ENCODE assay signal across 19 cellular contexts in the genomic region with DNA sequence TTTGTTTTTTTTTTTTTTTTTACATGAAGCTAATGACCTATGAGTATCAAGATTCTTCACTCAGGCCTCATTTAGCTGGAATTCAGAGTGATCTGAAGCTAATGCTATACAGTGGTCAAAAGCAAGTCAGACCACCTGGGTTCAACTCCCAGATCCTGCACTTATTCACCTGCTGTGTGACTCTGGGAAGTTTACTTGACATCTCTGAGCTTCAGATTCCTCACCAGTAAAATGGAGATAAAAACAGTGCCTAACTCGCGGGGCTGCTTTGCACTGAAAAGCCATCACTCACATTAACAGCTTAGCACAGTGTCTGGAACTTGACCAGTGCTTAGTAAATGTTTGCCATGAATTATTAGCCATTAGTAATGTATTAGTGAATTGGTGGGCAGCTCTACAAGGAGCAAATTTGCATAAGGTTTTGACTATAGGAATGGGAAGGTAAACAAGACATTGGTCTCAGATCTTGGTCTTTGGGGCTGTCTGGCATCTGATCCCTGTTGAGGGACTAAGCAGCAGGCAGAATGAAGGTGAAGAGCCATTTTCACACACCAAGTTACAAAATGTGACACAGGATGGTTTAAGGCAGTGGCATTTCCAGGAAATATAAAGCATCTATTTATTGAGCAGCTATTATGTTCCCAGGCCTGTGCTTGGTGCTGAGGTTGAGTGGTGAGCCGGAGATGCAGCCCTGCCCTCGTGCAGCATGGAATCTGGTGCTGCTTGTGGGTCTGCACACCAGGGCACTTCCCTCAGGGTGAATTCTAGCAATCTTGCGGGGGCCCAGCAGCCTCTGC.
A peak's percentile ranks its signal among the peaks of the same experiment; 100 is the strongest.
DNase-seq lines count a peak whose midpoint lies in the region; ATAC-seq, FAIRE-seq and TF ChIP-seq lines count a peak whose summit lies in the region.
"Had no signal": no experiment of that assay in that cellular context is flagged by ENCODE, and none has a peak within 500 bp of the region (broad histone marks: within the 10 kb centered on the region; RNA-seq: fewer than 3 reads in every experiment).

No MANE protein-coding gene starts in this region.

- no TSS peak for BruUV-seq in K562 (replicated peaks; lab: Mats Ljungman, UMichigan)

- TF ChIP-seq EP300 in K562 (IDR thresholded peaks at IDR 0.05; ENCODE audit: low read length) = no peak

- ATAC-seq in K562 = no peak
- ATAC-seq in GM21825 (IDR thresholded peaks at IDR 0.05; ENCODE audit: unreplicated experiment) = no peak
- ATAC-seq in HG03159 (IDR thresholded peaks at IDR 0.05; ENCODE audit: unreplicated experiment) = no peak

- H3K23ac ChIP-seq in mesenchymal stem cell (ENCODE audit: low read length in 2 of 2) = no peak overlapping the region

- no peak overlapping the region for H3K18ac ChIP-seq in mesenchymal stem cell (ENCODE audit: low read depth in 1 of 2, low read length in 2 of 2)

- FAIRE-seq in GM19239 (lab: Jason Lieb, UNC) (peak; percentile 47), K562 (lab: Jason Lieb, UNC) (peak; percentile 6)
- FAIRE-seq: GM12892, H54 had no signal

- H3K14ac ChIP-seq in mesenchymal stem cell (ENCODE audit: low read length in 2 of 2) = no peak overlapping the region

- in situ Hi-C loops in K562 (cut with MboI) = no loop called here

- no peak overlapping the region for H2BK15ac ChIP-seq in mesenchymal stem cell (ENCODE audit: low read depth, poor library complexity, severe bottlenecking)

- no peak overlapping the region for H3K4me3 ChIP-seq in K562
- no peak overlapping the region for H3K4me3 ChIP-seq in tibial artery
- no peak overlapping the region for H3K4me3 ChIP-seq in mesenchymal stem cell (ENCODE audit: insufficient read depth in 1 of 2, low read depth in 1 of 2, low read length in 2 of 2)
- H3K4me3 ChIP-seq: HAP-1 had no signal

- H3K4me2 ChIP-seq in K562 (ENCODE audit: insufficient read depth, low read length) (no peak overlapping the region), mesenchymal stem cell (ENCODE audit: low read length, poor library complexity, severe bottlenecking) (no peak overlapping the region)

- CTCF ChIA-PET in K562 (lab: Yijun Ruan, JAX; ENCODE audit: low intra/inter-chr PET ratio) = no interaction called here

- POLR2A ChIA-PET in K562 (lab: Yijun Ruan, JAX) = interaction anchor here (0.9 to 1.0 kb wide), 2 partner anchors 10 to 100 kb away, joined by 3 read pairs; no protein-coding TSS in a partner anchor

- intact Hi-C loops in K562 (cut with micrococcal nuclease) = no loop called here
- intact Hi-C loops in tibial artery (cut with DNase I; ENCODE audit: low total_unique reads) = no loop called here

- no peak overlapping the region for H2BK12ac ChIP-seq in mesenchymal stem cell (ENCODE audit: low read length in 2 of 2)

- 10% methylated on average over 5 of the region's 5 CpGs for WGBS in K562 (ENCODE audit: insufficient coverage, low coverage, missing lambda C conversion rate)
- 62% methylated on average over 5 of the region's 5 CpGs for WGBS in mesenchymal stem cell

- H3K27ac ChIP-seq in K562 (ENCODE audit: extremely low read depth, low read depth, low read length) = no peak overlapping the region
- H3K27ac ChIP-seq in tibial artery = no peak overlapping the region
- no peak overlapping the region for H3K27ac ChIP-seq in mesenchymal stem cell (ENCODE audit: low read length, poor library complexity, severe bottlenecking)

- no peak overlapping the region for H3K4ac ChIP-seq in mesenchymal stem cell (ENCODE audit: low read depth in 1 of 2, low read length in 2 of 2)

- H3K4me1 ChIP-seq in K562 (replicated peaks in 1 of 2; ENCODE audit: control insufficient read depth in 2 of 2, insufficient read depth in 2 of 2, low read length in 2 of 2) (peaks cover 0 to 9% of the 10 kb centered on the region in 2 experiments; a peak in 3 of 5 replicates), tibial artery (peaks cover 0 to 3% (median 0%) of the 10 kb centered on the region in 4 donors), mesenchymal stem cell (ENCODE audit: control insufficient read depth, insufficient read depth, low read depth, low read length) (no peaks in the 10 kb centered on the region)
- H3K4me1 ChIP-seq: HAP-1 had no signal

- no peak overlapping the region for H2AFZ ChIP-seq in K562 (ENCODE audit: low read depth, low read length)
- H2AFZ ChIP-seq in mesenchymal stem cell (ENCODE audit: low read depth, low read length) = no peak overlapping the region

- H3K27me3 ChIP-seq in K562 (ENCODE audit: control insufficient read depth in 2 of 2, insufficient read depth in 2 of 2, low read length in 2 of 2) = peaks cover 12 to 43% of the 10 kb centered on the region in 2 experiments; a peak in 4 of 5 replicates
- H3K27me3 ChIP-seq in tibial artery = peaks cover 0 to 42% of the 10 kb centered on the region in 2 donors
- H3K27me3 ChIP-seq in mesenchymal stem cell (ENCODE audit: control insufficient read depth in 1 of 2, insufficient read depth in 1 of 2, low read length in 2 of 2) = peaks cover 0 to 59% of the 10 kb centered on the region in 2 experiments

- no peak for DNase-seq in GM19239 (ENCODE audit: insufficient read length, low spot score)
- DNase-seq in K562 (ENCODE audit: extremely low read depth in 1 of 4, low spot score in 3 of 4) = no peak
- peak; percentile 22 for DNase-seq in left kidney (ENCODE audit: low read depth, low spot score)
- peak; percentile 21 for DNase-seq in renal cortical epithelial cell (ENCODE audit: low read depth)
- DNase-seq in tibial artery = no peak
- DNase-seq in mesenchymal stem cell = no peak
- DNase-seq: C1 segment of cervical spinal cord; Calu3; CD4-positive, alpha-beta memory T cell; COR-L47; DMS53; DMS79 treated with DMSO at 0.1 percent for 48 hours; GF-D8; GOT3 had no signal

- TF ChIP-seq CTCF in K562 (IDR thresholded peaks at IDR 0.05 in 2 of 3, conservative IDR thresholded peaks at IDR 0.05 in 1 of 3; ENCODE audit: insufficient read depth in 2 of 3, low read depth in 1 of 3, low read length in 3 of 3) = no peak
- TF ChIP-seq CTCF in tibial artery (IDR thresholded peaks at IDR 0.05) = no peak

- no peaks in the 10 kb centered on the region for H3K9me3 ChIP-seq in K562 (replicated peaks; ENCODE audit: control insufficient read depth, insufficient read depth, low read depth, low read length)
- no peaks in the 10 kb centered on the region for H3K9me3 ChIP-seq in tibial artery
- H3K9me3 ChIP-seq in mesenchymal stem cell (ENCODE audit: control insufficient read depth, low read length) = no peaks in the 10 kb centered on the region
- H3K9me3 ChIP-seq: HAP-1 had no signal

- no peak for TF ChIP-seq RAD21 in K562 (CRISPR knock-in tag; conservative IDR thresholded peaks at IDR 0.05 in 1 of 2, IDR thresholded peaks at IDR 0.05 in 1 of 2)

- 0 out of 2 replicates have a peak, but pooled peaks cover 4% of the 10 kb centered on the region for H4K20me1 ChIP-seq in K562 (replicated peaks; ENCODE audit: control insufficient read depth, insufficient read depth, low read length)

- no peak for TF ChIP-seq POLR2A in K562 (conservative IDR thresholded peaks at IDR 0.05)

- H3K79me1 ChIP-seq in mesenchymal stem cell (replicated peaks; ENCODE audit: low read length, poor library complexity, severe bottlenecking) = no peaks in the 10 kb centered on the region

- no peak overlapping the region for H2BK120ac ChIP-seq in mesenchymal stem cell (ENCODE audit: low read depth, low read length)

- no peak overlapping the region for H2BK5ac ChIP-seq in mesenchymal stem cell (ENCODE audit: low read depth, low read length, poor library complexity, severe bottlenecking)

- H3K9me1 ChIP-seq in K562 (ENCODE audit: control insufficient read depth, insufficient read depth, low read length) = no peaks in the 10 kb centered on the region

- H3K79me2 ChIP-seq in K562 (ENCODE audit: control insufficient read depth, insufficient read depth, low read length) = no peaks in the 10 kb centered on the region

- H4K8ac ChIP-seq in mesenchymal stem cell (ENCODE audit: low read length) = no peak overlapping the region

- no peak overlapping the region for H3K9ac ChIP-seq in K562 (ENCODE audit: insufficient read depth in 1 of 2, low read depth in 2 of 2, low read length in 2 of 2)
- no peak overlapping the region for H3K9ac ChIP-seq in mesenchymal stem cell (ENCODE audit: low read length)

- H2AK5ac ChIP-seq in mesenchymal stem cell (ENCODE audit: low read length, severe bottlenecking) = no peak overlapping the region

- H3K36me3 ChIP-seq in K562 (ENCODE audit: control insufficient read depth, insufficient read depth, low read length) = no peaks in the 10 kb centered on the region
- no peaks in the 10 kb centered on the region for H3K36me3 ChIP-seq in tibial artery
- H3K36me3 ChIP-seq in mesenchymal stem cell (ENCODE audit: control insufficient read depth in 1 of 2, insufficient read depth in 2 of 2, low read depth in 1 of 2, low read length in 2 of 2) = no peaks in the 10 kb centered on the region
- H3K36me3 ChIP-seq: HAP-1 had no signal

- no peak overlapping the region for H4K91ac ChIP-seq in mesenchymal stem cell (ENCODE audit: low read length)

TF ChIP-seq in K562, 482 proteins besides CTCF, POLR2A, EP300 and RAD21 (continues in another document):
- no peak for TF ChIP-seq NCOA2 (IDR thresholded peaks at IDR 0.05; ENCODE audit: partially characterized antibody in 2 of 2)
- no peak for TF ChIP-seq ZKSCAN3 (CRISPR knock-in tag; IDR thresholded peaks at IDR 0.05)
- TF ChIP-seq ESRRB (CRISPR knock-in tag; IDR thresholded peaks at IDR 0.05; ENCODE audit: borderline replicate concordance) = no peak
- peak; percentile 93 for TF ChIP-seq RBM25 (IDR thresholded peaks at IDR 0.05; ENCODE audit: low read depth, low read length, severe bottlenecking)
- peak; percentile 28; the same call in 1 of the 2 replicates for TF ChIP-seq HDAC2 (IDR thresholded peaks at IDR 0.05)
- no peak for TF ChIP-seq ZZZ3 (IDR thresholded peaks at IDR 0.05)
- TF ChIP-seq KDM1A (IDR thresholded peaks at IDR 0.05) = 0 out of 4 replicates have a peak, but pooled peaks have one; percentile 40
- peak; percentile 15 for TF ChIP-seq DACH1 (IDR thresholded peaks at IDR 0.05; ENCODE audit: partially characterized antibody)
- no peak for TF ChIP-seq NFE2L1 (tag; IDR thresholded peaks at IDR 0.05; ENCODE audit: borderline replicate concordance, low read depth)
- TF ChIP-seq YBX1 (IDR thresholded peaks at IDR 0.05) = no peak
- no peak for TF ChIP-seq U2AF1 (optimal IDR thresholded peaks at IDR 0.05; ENCODE audit: low read depth, low read length)
- no peak for TF ChIP-seq TRIM24 (IDR thresholded peaks at IDR 0.05)
- peak in 1 of 2 experiments; percentile 15; a peak in 1 of 4 replicates for TF ChIP-seq RCOR1 (IDR thresholded peaks at IDR 0.05; ENCODE audit: borderline replicate concordance in 1 of 2, low read depth in 2 of 2, low read length in 2 of 2)
- TF ChIP-seq, protein P1, sequence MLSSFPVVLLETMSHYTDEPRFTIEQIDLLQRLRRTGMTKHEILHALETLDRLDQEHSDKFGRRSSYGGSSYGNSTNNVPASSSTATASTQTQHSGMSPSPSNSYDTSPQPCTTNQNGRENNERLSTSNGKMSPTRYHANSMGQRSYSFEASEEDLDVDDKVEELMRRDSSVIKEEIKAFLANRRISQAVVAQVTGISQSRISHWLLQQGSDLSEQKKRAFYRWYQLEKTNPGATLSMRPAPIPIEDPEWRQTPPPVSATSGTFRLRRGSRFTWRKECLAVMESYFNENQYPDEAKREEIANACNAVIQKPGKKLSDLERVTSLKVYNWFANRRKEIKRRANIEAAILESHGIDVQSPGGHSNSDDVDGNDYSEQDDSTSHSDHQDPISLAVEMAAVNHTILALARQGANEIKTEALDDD (IDR thresholded peaks at IDR 0.05) = no peak

Comparison
In these comparisons a context has a peak if more than half of its experiments do, and no peak if none do; other contexts are left out.
1. DNase-seq: peak in left kidney (single experiment) and renal cortical epithelial cell (single experiment); none in GM19239 (single experiment), K562 (0 of 4), tibial artery (0 of 2) and mesenchymal stem cell (single experiment).